1 cellular context compared by ENCODE assay signal in the genomic region with DNA sequence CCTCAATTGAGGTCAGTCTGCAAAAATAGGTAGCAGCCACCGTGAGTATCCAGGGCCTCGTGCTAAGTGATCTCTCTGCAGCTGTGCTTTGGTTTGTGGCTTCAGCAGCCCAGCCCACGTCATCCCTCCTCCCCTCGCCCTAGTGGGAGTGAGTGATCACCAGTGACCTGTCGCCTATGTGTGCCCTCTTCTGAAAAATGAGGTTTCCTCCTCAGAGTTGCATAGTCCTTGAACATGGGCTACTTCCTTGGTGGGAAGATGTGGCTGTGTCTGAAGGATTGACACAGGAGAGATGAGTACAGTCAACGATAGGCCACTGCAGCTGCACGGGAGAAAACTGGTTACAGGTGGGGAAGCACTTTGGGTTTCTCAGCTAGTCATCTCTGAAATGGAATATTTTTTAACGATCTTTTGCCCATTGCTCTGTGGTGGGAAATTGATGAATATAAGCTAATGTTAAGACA.
TF ChIP-seq lines count a peak whose summit lies in the region.

No MANE protein-coding gene starts in this region.

TF ChIP-seq in GM12878, 131 proteins besides CTCF, POLR2A, EP300 and RAD21 (continued from another document):
- TF ChIP-seq MEF2B (IDR thresholded peaks at IDR 0.05; ENCODE audit: partially characterized antibody, poor library complexity, severe bottlenecking), result peak; percentile 76
- TF ChIP-seq HDAC2 (IDR thresholded peaks at IDR 0.05), result no peak
- TF ChIP-seq, protein P1, sequence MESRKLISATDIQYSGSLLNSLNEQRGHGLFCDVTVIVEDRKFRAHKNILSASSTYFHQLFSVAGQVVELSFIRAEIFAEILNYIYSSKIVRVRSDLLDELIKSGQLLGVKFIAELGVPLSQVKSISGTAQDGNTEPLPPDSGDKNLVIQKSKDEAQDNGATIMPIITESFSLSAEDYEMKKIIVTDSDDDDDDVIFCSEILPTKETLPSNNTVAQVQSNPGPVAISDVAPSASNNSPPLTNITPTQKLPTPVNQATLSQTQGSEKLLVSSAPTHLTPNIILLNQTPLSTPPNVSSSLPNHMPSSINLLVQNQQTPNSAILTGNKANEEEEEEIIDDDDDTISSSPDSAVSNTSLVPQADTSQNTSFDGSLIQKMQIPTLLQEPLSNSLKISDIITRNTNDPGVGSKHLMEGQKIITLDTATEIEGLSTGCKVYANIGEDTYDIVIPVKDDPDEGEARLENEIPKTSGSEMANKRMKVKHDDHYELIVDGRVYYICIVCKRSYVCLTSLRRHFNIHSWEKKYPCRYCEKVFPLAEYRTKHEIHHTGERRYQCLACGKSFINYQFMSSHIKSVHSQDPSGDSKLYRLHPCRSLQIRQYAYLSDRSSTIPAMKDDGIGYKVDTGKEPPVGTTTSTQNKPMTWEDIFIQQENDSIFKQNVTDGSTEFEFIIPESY (IDR thresholded peaks at IDR 0.05), result no peak
- TF ChIP-seq, protein P2, sequence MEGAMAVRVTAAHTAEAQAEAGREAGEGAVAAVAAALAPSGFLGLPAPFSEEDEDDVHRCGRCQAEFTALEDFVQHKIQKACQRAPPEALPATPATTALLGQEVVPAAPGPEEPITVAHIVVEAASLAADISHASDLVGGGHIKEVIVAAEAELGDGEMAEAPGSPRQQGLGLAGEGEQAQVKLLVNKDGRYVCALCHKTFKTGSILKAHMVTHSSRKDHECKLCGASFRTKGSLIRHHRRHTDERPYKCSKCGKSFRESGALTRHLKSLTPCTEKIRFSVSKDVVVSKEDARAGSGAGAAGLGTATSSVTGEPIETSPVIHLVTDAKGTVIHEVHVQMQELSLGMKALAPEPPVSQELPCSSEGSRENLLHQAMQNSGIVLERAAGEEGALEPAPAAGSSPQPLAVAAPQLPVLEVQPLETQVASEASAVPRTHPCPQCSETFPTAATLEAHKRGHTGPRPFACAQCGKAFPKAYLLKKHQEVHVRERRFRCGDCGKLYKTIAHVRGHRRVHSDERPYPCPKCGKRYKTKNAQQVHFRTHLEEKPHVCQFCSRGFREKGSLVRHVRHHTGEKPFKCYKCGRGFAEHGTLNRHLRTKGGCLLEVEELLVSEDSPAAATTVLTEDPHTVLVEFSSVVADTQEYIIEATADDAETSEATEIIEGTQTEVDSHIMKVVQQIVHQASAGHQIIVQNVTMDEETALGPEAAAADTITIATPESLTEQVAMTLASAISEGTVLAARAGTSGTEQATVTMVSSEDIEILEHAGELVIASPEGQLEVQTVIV (IDR thresholded peaks at IDR 0.05; ENCODE audit: borderline replicate concordance, partially characterized antibody), result no peak
- TF ChIP-seq, protein P3, sequence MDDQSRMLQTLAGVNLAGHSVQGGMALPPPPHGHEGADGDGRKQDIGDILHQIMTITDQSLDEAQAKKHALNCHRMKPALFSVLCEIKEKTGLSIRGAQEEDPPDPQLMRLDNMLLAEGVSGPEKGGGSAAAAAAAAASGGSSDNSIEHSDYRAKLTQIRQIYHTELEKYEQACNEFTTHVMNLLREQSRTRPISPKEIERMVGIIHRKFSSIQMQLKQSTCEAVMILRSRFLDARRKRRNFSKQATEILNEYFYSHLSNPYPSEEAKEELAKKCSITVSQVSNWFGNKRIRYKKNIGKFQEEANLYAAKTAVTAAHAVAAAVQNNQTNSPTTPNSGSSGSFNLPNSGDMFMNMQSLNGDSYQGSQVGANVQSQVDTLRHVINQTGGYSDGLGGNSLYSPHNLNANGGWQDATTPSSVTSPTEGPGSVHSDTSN (IDR thresholded peaks at IDR 0.05; ENCODE audit: insufficient replicate concordance, low read depth, low read length), result peak; percentile 86
- peak; percentile 78; the same call in 1 of the 2 replicates for TF ChIP-seq HDGF (IDR thresholded peaks at IDR 0.05)
- TF ChIP-seq BCLAF1 (IDR thresholded peaks at IDR 0.05), result no peak
TF ChIP-seq in GM12878: peak in this region for 55.
